Comparison of ENCODE assay signal across 8 cellular contexts in the genomic region with DNA sequence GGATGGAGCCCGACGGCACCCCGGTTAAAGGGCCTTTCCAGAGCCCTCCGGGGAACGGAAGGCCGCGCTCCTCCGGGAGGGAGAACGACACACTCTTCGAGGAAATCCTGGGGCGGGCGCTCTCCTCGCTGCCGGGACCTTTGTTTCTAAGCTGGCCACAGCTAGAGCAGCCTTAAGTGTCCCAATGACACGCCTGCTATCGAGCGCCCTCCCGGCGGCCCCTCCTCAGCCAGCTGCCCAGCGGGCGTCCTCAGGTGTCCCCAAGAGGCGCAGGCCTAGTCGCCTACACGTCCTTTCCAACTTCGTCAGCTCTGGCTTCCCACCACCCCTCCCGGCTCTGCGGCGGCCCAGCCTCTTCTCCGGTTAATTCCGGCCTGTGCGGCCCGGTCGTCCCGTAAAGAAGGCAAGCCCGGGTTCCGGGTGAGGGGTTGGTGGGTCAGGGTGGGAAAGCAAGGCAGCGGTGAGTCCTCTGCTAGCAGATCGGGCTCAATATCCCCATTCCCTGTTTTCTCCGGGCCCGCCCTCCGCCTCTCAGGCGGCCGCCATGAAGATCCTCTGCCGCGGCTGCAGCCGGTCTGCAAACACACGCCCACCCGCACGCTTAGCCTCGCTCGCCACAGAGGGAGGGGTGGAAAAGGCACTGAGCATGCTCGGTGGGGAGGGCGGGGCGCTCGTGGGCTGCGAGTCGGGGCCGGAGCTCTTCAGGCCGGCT. TPM values are rescaled to one million over a fixed set of nuclear protein-coding genes. Genes with fewer than 3 reads are reported as not detected.
DNase-seq lines count a peak whose midpoint lies in the region; ATAC-seq and TF ChIP-seq lines count a peak whose summit lies in the region.

No MANE protein-coding gene starts in this region.

- peak overlapping the region; percentile 90 to 94 (median 93) for H3K27ac Mint-ChIP-seq in CD4-positive, alpha-beta memory T cell
- peak overlapping the region; percentile 97 for H3K27ac Mint-ChIP-seq in activated CD4-positive, alpha-beta memory T cell treated with anti-CD3 and anti-CD28 coated beads for 36 hours

- no peaks in the 10 kb centered on the region for H3K27me3 ChIP-seq in CD4-positive, alpha-beta memory T cell (ENCODE audit: insufficient read depth, low read length)
- H3K27me3 ChIP-seq in duodenal mucosa (ENCODE audit: control insufficient read depth in 1 of 2, insufficient read depth in 2 of 2, low read length in 2 of 2) (no peaks in the 10 kb centered on the region), lung (ENCODE audit: control insufficient read depth, insufficient read depth) (no peaks in the 10 kb centered on the region)

- H3K9me3 Mint-ChIP-seq in CD4-positive, alpha-beta memory T cell: no peaks in the 10 kb centered on the region
- no peaks in the 10 kb centered on the region for H3K9me3 Mint-ChIP-seq in activated CD4-positive, alpha-beta memory T cell treated with anti-CD3 and anti-CD28 coated beads for 36 hours

- no peaks in the 10 kb centered on the region for H3K27me3 Mint-ChIP-seq in CD4-positive, alpha-beta memory T cell
- H3K27me3 Mint-ChIP-seq in activated CD4-positive, alpha-beta memory T cell treated with anti-CD3 and anti-CD28 coated beads for 36 hours: no peaks in the 10 kb centered on the region

- CTCF ChIA-PET in CD4-positive, alpha-beta memory T cell (lab: Charles Lee; ENCODE audit: partially characterized antibody): interaction anchor here (0.6 to 2.9 kb wide), 5 partner anchors 29 to 734 kb away, joined by 3 to 17 read pairs (median 4); a partner anchor contains a TSS
- CTCF ChIA-PET in activated CD4-positive, alpha-beta memory T cell treated with anti-CD3 and anti-CD28 coated beads for 36 hours (lab: Charles Lee): interaction anchor here (0.6 to 2.7 kb wide), 5 partner anchors 24 to 734 kb away, joined by 3 to 10 read pairs (median 4); a partner anchor contains a TSS

- H3K9ac ChIP-seq in duodenal mucosa (ENCODE audit: low read depth in 1 of 2, low read length in 2 of 2): peak overlapping the region; percentile 90 to 95

- peak overlapping the region; percentile 93 to 95 (median 94) for H3K4me3 Mint-ChIP-seq in CD4-positive, alpha-beta memory T cell
- peak overlapping the region; percentile 95 for H3K4me3 Mint-ChIP-seq in activated CD4-positive, alpha-beta memory T cell treated with anti-CD3 and anti-CD28 coated beads for 36 hours

- POLR2A ChIA-PET in CD4-positive, alpha-beta memory T cell (lab: Charles Lee; ENCODE audit: partially characterized antibody): interaction anchor here (0.7 to 5.3 kb wide), 19 partner anchors 10 to 1833 kb away, joined by 3 to 50 read pairs (median 7); a partner anchor contains a TSS
- POLR2A ChIA-PET in activated CD4-positive, alpha-beta memory T cell treated with anti-CD3 and anti-CD28 coated beads for 36 hours (lab: Charles Lee): interaction anchor here (0.5 to 2.8 kb wide), 13 partner anchors 23 to 734 kb away, joined by 3 to 19 read pairs (median 4); a partner anchor contains a TSS

- DNase-seq in CD4-positive, alpha-beta memory T cell: peak in 4 of 5 donors; percentile 83 to 90 (median 84)
- DNase-seq in NCI-H748 (lab: John Stamatoyannopoulos, UW; ENCODE audit: unreplicated experiment): peak; percentile 94
- DNase-seq in activated CD4-positive, alpha-beta memory T cell treated with anti-CD3 and anti-CD28 coated beads for 36 hours: peak; percentile 96
- peak; percentile 96 for DNase-seq in lung (ENCODE audit: low spot score)
- DNase-seq in stimulated activated CD4-positive, alpha-beta T cell treated with anti-CD3 and anti-CD28 coated beads, TNF-alpha, amount 100 ng/mL, for 1 hour (ENCODE audit: low read depth in 3 of 3, low spot score in 1 of 3): peak; percentile 65 to 89 (median 82)

- H3K4me1 ChIP-seq in CD4-positive, alpha-beta memory T cell (ENCODE audit: insufficient read depth, low read length): peaks cover 32% of the 10 kb centered on the region
- H3K4me1 ChIP-seq in duodenal mucosa (ENCODE audit: control insufficient read depth in 1 of 2, insufficient read depth in 2 of 2, low read length in 2 of 2) (peaks cover 17 to 18% of the 10 kb centered on the region in 2 donors), lung (ENCODE audit: control insufficient read depth in 2 of 2, insufficient read depth in 2 of 2, low read length in 2 of 2) (peaks cover 1 to 12% of the 10 kb centered on the region in 2 donors)

- H3K36me3 ChIP-seq in CD4-positive, alpha-beta memory T cell (ENCODE audit: insufficient read depth, low read length): no peaks in the 10 kb centered on the region
- H3K36me3 ChIP-seq in duodenal mucosa (ENCODE audit: control insufficient read depth in 1 of 2, insufficient read depth in 2 of 2, low read length in 2 of 2) (no peaks in the 10 kb centered on the region), lung (ENCODE audit: control insufficient read depth in 2 of 2, insufficient read depth in 2 of 2, low read length in 2 of 2) (no peaks in the 10 kb centered on the region)

- H3K4me1 Mint-ChIP-seq in CD4-positive, alpha-beta memory T cell: peaks cover 37 to 60% (median 47%) of the 10 kb centered on the region in 4 donors
- H3K4me1 Mint-ChIP-seq in activated CD4-positive, alpha-beta memory T cell treated with anti-CD3 and anti-CD28 coated beads for 36 hours (ENCODE audit: low read depth): peaks cover 43% of the 10 kb centered on the region

- H3K9me3 ChIP-seq in CD4-positive, alpha-beta memory T cell (ENCODE audit: control insufficient read depth in 1 of 2, low read length in 2 of 2): no peaks in the 10 kb centered on the region
- H3K9me3 ChIP-seq in duodenal mucosa (ENCODE audit: control insufficient read depth in 1 of 2, low read length in 2 of 2): no peaks in the 10 kb centered on the region
- H3K9me3 ChIP-seq in lung (ENCODE audit: control insufficient read depth in 2 of 2, insufficient read depth in 1 of 2, low read length in 1 of 2): no peaks in the 10 kb centered on the region

- H3K4me3 ChIP-seq in CD4-positive, alpha-beta memory T cell (ENCODE audit: low read length in 2 of 2): peak overlapping the region; percentile 70 to 82
- H3K4me3 ChIP-seq in duodenal mucosa (ENCODE audit: low read depth in 1 of 2, low read length in 2 of 2): peak overlapping the region; percentile 82 to 84
- H3K4me3 ChIP-seq in lung: peak overlapping the region; percentile 57

- peaks cover 0 to 11% of the 10 kb centered on the region in 2 donors for H3K36me3 Mint-ChIP-seq in CD4-positive, alpha-beta memory T cell
- peaks cover 6% of the 10 kb centered on the region for H3K36me3 Mint-ChIP-seq in activated CD4-positive, alpha-beta memory T cell treated with anti-CD3 and anti-CD28 coated beads for 36 hours

- ATAC-seq in GM19395 (IDR thresholded peaks at IDR 0.05; ENCODE audit: unreplicated experiment) (peak; percentile 86), HG03521 (IDR thresholded peaks at IDR 0.05; ENCODE audit: unreplicated experiment) (peak; percentile 90), lung (ENCODE audit: insufficient read depth, low FRiP score) (peak; percentile 94)

- WGBS in lung, 2 donors: 0 to 1% methylated on average over 49 to 59 of the region's 59 CpGs

- intact Hi-C loops in CD4-positive, alpha-beta memory T cell (cut with micrococcal nuclease): loop anchor here (1.0 to 10.0 kb wide), 11 partner anchors 28 to 1686 kb away; a partner anchor contains a TSS
- intact Hi-C loops in activated CD4-positive, alpha-beta memory T cell treated with anti-CD3 and anti-CD28 coated beads for 36 hours (cut with micrococcal nuclease): loop anchor here (1.0 to 10.0 kb wide), 10 partner anchors 117 to 1684 kb away; a partner anchor contains a TSS

- H3K27ac ChIP-seq in CD4-positive, alpha-beta memory T cell (ENCODE audit: low read depth, low read length): peak overlapping the region; percentile 86
- H3K27ac ChIP-seq in duodenal mucosa (ENCODE audit: low read depth, low read length) (peak overlapping the region; percentile 97), lung (ENCODE audit: low read depth in 1 of 2, low read length in 1 of 2) (peak overlapping the region; percentile 93 to 98)

- no peak for TF ChIP-seq CTCF in lung (IDR thresholded peaks at IDR 0.05; ENCODE audit: control extremely low read depth, extremely low read depth)

RNA-seq across cellular contexts. Expression of a gene that starts 0.4 kb away (rescaled TPM):
- 10 to 100 TPM; 44.6 to 48.3 TPM for total RNA-seq in CD4-positive, alpha-beta memory T cell
- 10 to 100 TPM; 36.7 to 43.0 TPM for polyA plus RNA-seq in CD4-positive, alpha-beta memory T cell
- total RNA-seq in activated CD4-positive, alpha-beta memory T cell treated with anti-CD3 and anti-CD28 coated beads for 36 hours: 10 to 100 TPM; 53.0 to 58.4 TPM
- total RNA-seq in lung: 10 to 100 TPM; 33.6 to 41.6 TPM
- 10 to 100 TPM; 12.3 to 19.3 TPM for polyA plus RNA-seq in lung

Comparison
In these comparisons a context has a peak if more than half of its experiments do, and no peak if none do; other contexts are left out.
1. Peak in every context shown above with its lines: DNase-seq, ATAC-seq, H3K4me3 ChIP-seq and H3K27ac ChIP-seq.